8 cellular contexts compared by ENCODE assay signal in the genomic region with DNA sequence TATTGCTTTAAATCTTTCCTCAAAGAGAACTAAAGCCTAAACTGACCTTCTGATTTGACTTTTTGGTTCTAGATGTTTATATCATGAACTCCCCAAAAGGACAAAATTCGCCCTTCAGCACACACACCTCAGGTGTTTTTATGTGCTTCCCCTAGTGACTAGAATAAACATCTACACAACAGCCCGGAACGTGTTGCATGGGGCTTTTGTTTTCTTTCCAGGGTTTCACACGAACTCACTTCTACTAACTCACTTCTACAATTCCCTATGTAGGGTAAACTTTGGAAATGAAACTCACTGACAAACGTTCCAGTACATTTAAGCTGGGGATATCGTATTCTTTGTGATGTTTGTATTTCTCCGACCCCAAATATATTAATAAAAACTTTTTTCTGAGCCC. TPM values are rescaled to one million over a fixed set of nuclear protein-coding genes. Genes with fewer than 3 reads are reported as not detected.
DNase-seq lines count a peak whose midpoint lies in the region; ATAC-seq and TF ChIP-seq lines count a peak whose summit lies in the region.

No MANE protein-coding gene starts in this region.

- H3K27me3 ChIP-seq in muscle layer of colon (ENCODE audit: control insufficient read depth in 1 of 2, insufficient read depth in 2 of 2, low read length in 2 of 2): no peaks in the 10 kb centered on the region

- peaks cover 33% of the 10 kb centered on the region for H3K4me1 ChIP-seq in muscle layer of colon (ENCODE audit: insufficient read depth, low read length)

- no peak for TF ChIP-seq CTCF in GM13976 (IDR thresholded peaks at IDR 0.05; ENCODE audit: borderline replicate concordance, control extremely low read depth, extremely low read depth, insufficient read depth, missing control alignments)

- DNase-seq in CD1c-positive myeloid dendritic cell (ENCODE audit: extremely low spot score): peak; percentile 69
- peak; percentile 68 for DNase-seq in GM13976 (ENCODE audit: low spot score)
- DNase-seq in LHCN-M2 (ENCODE audit: low read depth): peak; percentile 49
- peak; percentile 25 for DNase-seq in T follicular helper cell (ENCODE audit: low read depth)
- DNase-seq in effector CD8-positive, alpha-beta T cell (lab: John Stamatoyannopoulos, UW): peak; percentile 13

- H3K4me3 ChIP-seq in muscle layer of colon (ENCODE audit: low read depth in 1 of 2, low read length in 2 of 2): peak overlapping the region; percentile 83 to 99

- peak overlapping the region; percentile 99 for H3K9ac ChIP-seq in muscle layer of colon (ENCODE audit: low read length)

- H3K27ac ChIP-seq in muscle layer of colon (ENCODE audit: low read depth, low read length): no peak overlapping the region

- no peaks in the 10 kb centered on the region for H3K9me3 ChIP-seq in muscle layer of colon (ENCODE audit: low read length)

- H3K36me3 ChIP-seq in muscle layer of colon (ENCODE audit: insufficient read depth, low read length): no peaks in the 10 kb centered on the region

- in situ Hi-C loops in GM13976 (cut with MboI; ENCODE audit: low sequenced_read_pairs, unreplicated experiment): no loop called here

- ATAC-seq in HG02970 (IDR thresholded peaks at IDR 0.05; ENCODE audit: low FRiP score, unreplicated experiment) (no peak), HG03097 (IDR thresholded peaks at IDR 0.05; ENCODE audit: low FRiP score, unreplicated experiment) (no peak)

RNA-seq across cellular contexts. Expression of gene TRA2A, which starts 1.4 kb away (rescaled TPM):
- 26.7 and 33.0 TPM in 2 replicates for total RNA-seq in LHCN-M2 (2014; rRNA removed)
- polyA plus RNA-seq in LHCN-M2 (2012): 36.3 TPM

Comparison
In these comparisons a context has a peak if more than half of its experiments do, and no peak if none do; other contexts are left out.
1. DNase-seq: peak in every context shown above with its lines; median percentile 69 in CD1c-positive myeloid dendritic cell; 68 in GM13976; 49 in LHCN-M2; 25 in T follicular helper cell; 13 in effector CD8-positive, alpha-beta T cell.